Comparison of ENCODE assay signal across 1 cellular context in genomic region chr11:73213196-73214143, GRCh38.
A peak's percentile ranks its signal among the peaks of the same experiment; 100 is the strongest.
TF ChIP-seq lines count a peak whose summit lies in the region.

No MANE protein-coding gene starts in this region.

TF ChIP-seq in HEK293, 187 proteins besides CTCF, POLR2A, EP300 and RAD21 (continued from another document):
- 0 out of 2 replicates have a peak, but pooled peaks have one; percentile 13 for TF ChIP-seq PRDM10 (tag by site-specific recombination; IDR thresholded peaks at IDR 0.05)
- TF ChIP-seq ZSCAN23 (tag by site-specific recombination; IDR thresholded peaks at IDR 0.05) = no peak
- no peak for TF ChIP-seq ZSCAN4 (tag by site-specific recombination; IDR thresholded peaks at IDR 0.05)
